21 cellular contexts compared by ENCODE assay signal in the genomic region with DNA sequence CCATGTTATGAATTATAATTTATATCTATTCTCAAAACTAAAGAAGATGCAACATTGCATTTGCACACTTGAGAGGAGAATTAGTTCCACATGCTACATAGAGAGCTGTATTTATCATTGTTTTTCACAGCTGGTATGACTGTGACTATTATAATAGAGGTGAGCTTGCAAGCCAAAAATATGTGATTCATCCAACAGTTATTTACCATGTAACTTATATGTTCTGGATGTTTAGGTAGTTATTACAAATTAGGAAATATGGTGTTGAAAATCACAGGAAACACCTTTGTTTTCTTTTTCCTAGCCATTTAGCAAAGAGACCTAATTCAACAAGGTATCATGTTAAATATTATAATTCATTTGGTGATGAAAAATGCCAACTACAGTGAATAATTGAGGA.
"Had no signal": no experiment of that assay in that cellular context is flagged by ENCODE, and none has a peak within 500 bp of the region (broad histone marks: within the 10 kb centered on the region; RNA-seq: fewer than 3 reads in every experiment).

No MANE protein-coding gene starts in this region.

- DNase-seq: IMR-90, Karpas-422, KG1, MM.1S, NCI-H1092 treated with DMSO at 0.1 percent for 48 hours, NCI-H1436, NCI-H187, NCI-H2029, NCI-H2081 treated with DMSO at 0.1 percent for 48 hours, NCI-H2171, NCI-H226, NCI-H446, NCI-H510A, NCI-H524 treated with DMSO at 0.1 percent for 48 hours, NCI-H69, NCI-H774, RPMI8226, SHP77, SK-N-SH had no signal

- H3K9me3 ChIP-seq: SK-N-SH had no signal

- FAIRE-seq: HepG2, RCC 7860 had no signal

- ATAC-seq: HepG2 had no signal

- H3K4me2 ChIP-seq: SK-N-SH had no signal

- H3K9ac ChIP-seq: SK-N-SH had no signal
